30 cellular contexts compared by ENCODE assay signal in genomic region chr2:160064916-160065315, GRCh38. TPM values are rescaled to one million over a fixed set of nuclear protein-coding genes. Genes with fewer than 3 reads are reported as not detected.
"Had no signal": no experiment of that assay in that cellular context is flagged by ENCODE, and none has a peak within 500 bp of the region (broad histone marks: within the 10 kb centered on the region; RNA-seq: fewer than 3 reads in every experiment).

No MANE protein-coding gene starts in this region.

- H3K27me3 ChIP-seq: ascending aorta, esophagus muscularis mucosa, foreskin keratinocyte had no signal

- H3K36me3 ChIP-seq: ascending aorta, cardiac muscle cell, esophagus muscularis mucosa, heart left ventricle, left lung, pancreas, right lobe of liver, upper lobe of right lung had no signal

- H3K36me3 Mint-ChIP-seq: activated naive CD4-positive, alpha-beta T cell treated with anti-CD3 and anti-CD28 coated beads, Interleukin-2, amount 10 ng/mL, durations not matched to agents 7 days and 5 days; brain; immature natural killer cell had no signal

- H3K27ac ChIP-seq: ascending aorta, cardiac muscle cell, esophagus muscularis mucosa, foreskin keratinocyte, left lung, pancreas, psoas muscle, right lobe of liver, upper lobe of right lung had no signal

- H3K9me3 ChIP-seq: ascending aorta, esophagus muscularis mucosa, pancreas, psoas muscle, upper lobe of right lung had no signal

- ATAC-seq: foreskin keratinocyte, left lung, pancreas, right lobe of liver, upper lobe of right lung had no signal

- H3K4me3 Mint-ChIP-seq: activated naive CD4-positive, alpha-beta T cell treated with anti-CD3 and anti-CD28 coated beads, Interleukin-2, amount 10 ng/mL, durations not matched to agents 7 days and 5 days; activated naive CD8-positive, alpha-beta T cell treated with anti-CD3 and anti-CD28 coated beads, Interleukin-2, amount 10 ng/mL, durations not matched to agents 7 days and 5 days; activated T-helper 1 cell treated with anti-CD3 and anti-CD28 coated beads, Interleukin-12 subunit alpha, Interleukin-12 subunit beta, Interleukin-2, Interleukin-4 antibody, amounts not matched to agents 30 ng/mL and 10 ng/mL and 1 ng/mL, durations not matched to agents 14 hours and 24 hours and 36 hours; brain; dendritic cell treated with granulocyte-macrophage colony-stimulating factor and Interleukin-4, amounts not matched to agents 40 ng/mL and 50 ng/mL, for 4 days; immature natural killer cell; nephron progenitor cell; stimulated activated naive CD8-positive, alpha-beta T cell treated with anti-CD3 and anti-CD28 coated beads, Interleukin-15, Interleukin-2, amounts not matched to agents 100 ng/mL and 50 ng/mL, for 24 hours had no signal

- H3K4me3 ChIP-seq: ascending aorta, cardiac muscle cell, esophagus muscularis mucosa, heart left ventricle, left lung, pancreas, psoas muscle, right lobe of liver, upper lobe of right lung had no signal

- H3K4me1 ChIP-seq: pancreas, psoas muscle had no signal

- DNase-seq: activated CD4-positive, alpha-beta T cell treated with anti-CD3 and anti-CD28 coated beads for 4 hours; activated CD4-positive, alpha-beta T cell treated with anti-CD3 and anti-CD28 coated beads, Interleukin-2, amount 50 U/mL, for 4 hours; activated CD8-positive, alpha-beta memory T cell treated with anti-CD3 and anti-CD28 coated beads, Interleukin-2, amount 50 U/mL, for 4 hours; activated gamma-delta T cell; activated naive CD4-positive, alpha-beta T cell treated with anti-CD3 and anti-CD28 coated beads, Interleukin-2, amount 10 ng/mL, durations not matched to agents 7 days and 5 days; activated naive CD8-positive, alpha-beta T cell treated with anti-CD3 and anti-CD28 coated beads, Interleukin-2, amount 10 ng/mL, durations not matched to agents 7 days and 5 days; activated T-cell treated with anti-CD3 and anti-CD28 coated beads, Interleukin-2, amount 50 U/mL, for 1 hour; effector CD4-positive, alpha-beta T cell; foreskin keratinocyte; heart left ventricle; hypothalamus; immature natural killer cell; kidney; left lung; nephron progenitor cell; pancreas; psoas muscle; right lobe of liver; stimulated activated CD4-positive, alpha-beta T cell treated with anti-CD3 and anti-CD28 coated beads, Interleukin-12 subunit alpha, Interleukin-12 subunit beta, amount 100 ng/mL, for 4 hours; stimulated activated CD4-positive, alpha-beta T cell treated with anti-CD3 and anti-CD28 coated beads, Interleukin-4, amount 100 ng/mL, for 1 hour; upper lobe of right lung had no signal

- H3K27ac Mint-ChIP-seq: activated naive CD4-positive, alpha-beta T cell treated with anti-CD3 and anti-CD28 coated beads, Interleukin-2, amount 10 ng/mL, durations not matched to agents 7 days and 5 days; activated naive CD8-positive, alpha-beta T cell treated with anti-CD3 and anti-CD28 coated beads, Interleukin-2, amount 10 ng/mL, durations not matched to agents 7 days and 5 days; activated T-helper 1 cell treated with anti-CD3 and anti-CD28 coated beads, Interleukin-12 subunit alpha, Interleukin-12 subunit beta, Interleukin-2, Interleukin-4 antibody, amounts not matched to agents 30 ng/mL and 10 ng/mL and 1 ng/mL, durations not matched to agents 14 hours and 24 hours and 36 hours; dendritic cell treated with granulocyte-macrophage colony-stimulating factor and Interleukin-4, amounts not matched to agents 40 ng/mL and 50 ng/mL, for 4 days; immature natural killer cell; nephron progenitor cell; stimulated activated naive CD8-positive, alpha-beta T cell treated with anti-CD3 and anti-CD28 coated beads, Interleukin-15, Interleukin-2, amounts not matched to agents 100 ng/mL and 50 ng/mL, for 24 hours had no signal

RNA-seq across cellular contexts. Expression of gene PLA2R1, which starts 2.5 kb away (rescaled TPM):
- total RNA-seq: activated CD8-positive, alpha-beta memory T cell treated with anti-CD3 and anti-CD28 coated beads for 36 hours; activated naive CD8-positive, alpha-beta T cell treated with anti-CD3 and anti-CD28 coated beads, Interleukin-2, amount 10 ng/mL, durations not matched to agents 7 days and 5 days; activated T-helper 1 cell treated with anti-CD3 and anti-CD28 coated beads, Interleukin-12 subunit alpha, Interleukin-12 subunit beta, Interleukin-2, Interleukin-4 antibody, amounts not matched to agents 30 ng/mL and 10 ng/mL and 1 ng/mL, durations not matched to agents 14 hours and 24 hours and 36 hours; T-helper 1 cell treated with Interleukin-12 subunit alpha and Interleukin-12 subunit beta and Interleukin-4 antibody, amounts not matched to agents 30 ng/mL and 1 ng/mL, for 36 hours had no signal
- polyA plus RNA-seq: cardiac muscle cell, immature natural killer cell had no signal
